ENCODE assay signal across 13 cellular contexts in the genomic region with DNA sequence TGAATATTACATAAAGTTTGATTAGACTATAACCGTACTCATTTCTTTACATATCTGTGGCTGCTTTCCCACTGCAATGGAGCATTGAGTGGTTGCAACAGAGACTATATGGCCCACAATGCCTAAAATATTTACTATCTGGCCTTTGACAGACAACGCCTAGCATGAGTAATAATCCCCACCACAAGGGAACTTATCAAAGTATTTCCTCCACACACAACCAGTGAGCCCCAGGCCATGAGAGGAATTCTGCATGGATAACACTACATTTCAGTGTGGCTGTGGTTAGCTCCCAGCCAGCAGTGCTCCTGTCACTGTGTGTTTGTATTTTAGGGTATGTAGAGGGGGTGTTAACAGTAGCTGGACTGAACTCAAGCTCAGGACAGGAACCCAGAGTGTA. TPM values are rescaled to one million over a fixed set of nuclear protein-coding genes. Genes with fewer than 3 reads are reported as not detected.
DNase-seq lines count a peak whose midpoint lies in the region; ATAC-seq and TF ChIP-seq lines count a peak whose summit lies in the region.
"Had no signal": no experiment of that assay in that cellular context is flagged by ENCODE, and none has a peak within 500 bp of the region (broad histone marks: within the 10 kb centered on the region; RNA-seq: fewer than 3 reads in every experiment).

No MANE protein-coding gene starts in this region.

- peaks cover 11% of the 10 kb centered on the region for H3K4me1 ChIP-seq in RWPE2 (ENCODE audit: insufficient read depth, poor library complexity, severe bottlenecking)
- H3K4me1 ChIP-seq in BE2C = no peaks in the 10 kb centered on the region
- H3K4me1 ChIP-seq: prostate gland had no signal

- no peak overlapping the region for H3K4me3 ChIP-seq in RWPE2 (ENCODE audit: severe bottlenecking)
- no peak overlapping the region for H3K4me3 ChIP-seq in epithelial cell of proximal tubule (ENCODE audit: low read depth, low read length)
- no peak overlapping the region for H3K4me3 ChIP-seq in retinal pigment epithelial cell (ENCODE audit: low read length)
- H3K4me3 ChIP-seq in BE2C (ENCODE audit: low read depth, low read length) = no peak overlapping the region
- H3K4me3 ChIP-seq: prostate gland had no signal

- H3K27ac ChIP-seq in RWPE2 (ENCODE audit: poor library complexity, severe bottlenecking) = peak overlapping the region; percentile 53
- H3K27ac ChIP-seq: prostate gland had no signal

- peak; percentile 91 for ATAC-seq in RWPE2 (ENCODE audit: low read depth)
- no peak for ATAC-seq in GM19397 (IDR thresholded peaks at IDR 0.05; ENCODE audit: unreplicated experiment)

- no peaks in the 10 kb centered on the region for H3K36me3 ChIP-seq in RWPE2 (ENCODE audit: low read depth)
- H3K36me3 ChIP-seq in BE2C = no peaks in the 10 kb centered on the region
- H3K36me3 ChIP-seq: prostate gland had no signal

- H3K27me3 ChIP-seq in RWPE2 (ENCODE audit: insufficient read depth, poor library complexity, severe bottlenecking) = no peaks in the 10 kb centered on the region
- H3K27me3 ChIP-seq in BE2C = peaks cover 10% of the 10 kb centered on the region

- H3K9me3 ChIP-seq in RWPE2 (ENCODE audit: severe bottlenecking) (no peaks in the 10 kb centered on the region), BE2C (no peaks in the 10 kb centered on the region)
- H3K9me3 ChIP-seq: prostate gland had no signal

- TF ChIP-seq CTCF in RWPE2 (IDR thresholded peaks at IDR 0.05; ENCODE audit: poor library complexity, severe bottlenecking) (no peak), epithelial cell of proximal tubule (conservative IDR thresholded peaks at IDR 0.05; ENCODE audit: low read depth, low read length) (no peak), retinal pigment epithelial cell (conservative IDR thresholded peaks at IDR 0.05; ENCODE audit: low read depth, low read length) (no peak), BE2C (IDR thresholded peaks at IDR 0.05; ENCODE audit: low read depth, low read length) (no peak)

- DNase-seq in GM03348 (ENCODE audit: low spot score) (peak; percentile 4), RWPE2 (ENCODE audit: low spot score) (peak; percentile 65), epithelial cell of proximal tubule (ENCODE audit: low read depth) (peak; percentile 16), retinal pigment epithelial cell (ENCODE audit: low read depth) (peak; percentile 62), NCI-H510A (lab: John Stamatoyannopoulos, UW) (no peak), SIG-M5 treated with dmso at 0.1 percent for 504 hours (lab: John Stamatoyannopoulos, UW; ENCODE audit: unreplicated experiment) (no peak), BE2C (no peak)
- DNase-seq: dermis blood vessel endothelial cell, DMS79 treated with DMSO at 0.1 percent for 48 hours, NCI-H2029 had no signal

RNA-seq across cellular contexts. Expression of gene FAM81B, which starts 54.8 kb away (rescaled TPM):
- total RNA-seq in epithelial cell of proximal tubule = not detected in 2 replicates
- polyA plus RNA-seq in BE2C (2012; ENCODE audit: insufficient read depth, insufficient read length, low read depth) = not detected
- total RNA-seq: dermis blood vessel endothelial cell, mesenteric fat pad had no signal

Comparison
In these comparisons a context has a peak if more than half of its experiments do, and no peak if none do; other contexts are left out.
1. DNase-seq: peak in GM03348 (single experiment), RWPE2 (single experiment), epithelial cell of proximal tubule (single experiment) and retinal pigment epithelial cell (single experiment); none in NCI-H510A (single experiment), SIG-M5 treated with dmso at 0.1 percent for 504 hours (single experiment) and BE2C (single experiment).